In the genomic region with DNA sequence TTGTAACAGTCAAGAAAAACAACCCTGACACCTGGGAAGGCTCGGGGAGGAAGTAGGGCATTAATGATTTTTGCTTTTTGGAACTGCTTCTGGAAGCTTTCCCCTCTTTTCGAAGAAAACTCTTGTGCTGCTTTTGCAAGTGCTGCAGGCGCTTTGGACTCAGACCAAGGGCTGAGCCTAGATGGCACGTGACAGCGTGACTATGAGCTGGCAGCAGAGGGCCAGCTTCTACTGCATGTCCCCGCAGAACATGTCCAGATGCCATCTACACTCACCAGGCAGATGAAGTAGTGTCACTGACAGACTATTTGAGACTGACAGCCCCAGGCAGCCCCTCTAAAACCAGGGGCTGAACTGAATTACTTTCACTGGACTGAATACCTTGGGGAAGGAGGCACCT, we compare ENCODE assay signal across 10 cellular contexts. TPM values are rescaled to one million over a fixed set of nuclear protein-coding genes. Genes with fewer than 3 reads are reported as not detected.
A peak's percentile ranks its signal among the peaks of the same experiment; 100 is the strongest.
DNase-seq lines count a peak whose midpoint lies in the region; ATAC-seq and TF ChIP-seq lines count a peak whose summit lies in the region.
"Had no signal": no experiment of that assay in that cellular context is flagged by ENCODE, and none has a peak within 500 bp of the region (broad histone marks: within the 10 kb centered on the region; RNA-seq: fewer than 3 reads in every experiment).

No MANE protein-coding gene starts in this region.

- H3K4me1 Mint-ChIP-seq in activated T-helper 1 cell treated with anti-CD3 and anti-CD28 coated beads, Interleukin-12 subunit alpha, Interleukin-12 subunit beta, Interleukin-2, Interleukin-4 antibody, amounts not matched to agents 30 ng/mL and 10 ng/mL and 1 ng/mL, durations not matched to agents 14 hours and 24 hours and 36 hours (ENCODE audit: low read depth), result no peaks in the 10 kb centered on the region

- H3K27ac ChIP-seq in VCaP (peak overlapping the region; percentile 68), stomach (no peak overlapping the region)

- DNase-seq in GM04503 (ENCODE audit: low read depth), result peak; percentile 22
- DNase-seq in left ventricle myocardium superior, result peak; percentile 44
- DNase-seq in stomach, result peak; percentile 42
- DNase-seq in NCI-H187 (lab: John Stamatoyannopoulos, UW), result no peak
- no peak for DNase-seq in NCI-H82 treated with DMSO at 0.1 percent for 48 hours (lab: John Stamatoyannopoulos, UW; ENCODE audit: unreplicated experiment)
- no peak for DNase-seq in activated T-helper 1 cell treated with anti-CD3 and anti-CD28 coated beads, Interleukin-12 subunit alpha, Interleukin-12 subunit beta, Interleukin-2, Interleukin-4 antibody, amounts not matched to agents 30 ng/mL and 10 ng/mL and 1 ng/mL, durations not matched to agents 14 hours and 24 hours and 36 hours (ENCODE audit: low spot score)
- DNase-seq: DMS79; effector memory CD4-positive, alpha-beta T cell; NCI-H1694 treated with DMSO at 0.1 percent for 48 hours had no signal

- H3K36me3 ChIP-seq in stomach, result no peaks in the 10 kb centered on the region

- H3K27ac Mint-ChIP-seq in activated T-helper 1 cell treated with anti-CD3 and anti-CD28 coated beads, Interleukin-12 subunit alpha, Interleukin-12 subunit beta, Interleukin-2, Interleukin-4 antibody, amounts not matched to agents 30 ng/mL and 10 ng/mL and 1 ng/mL, durations not matched to agents 14 hours and 24 hours and 36 hours, result no peak overlapping the region

- 25 to 50% (median 30%) methylated on average over 5 to 6 of the region's 6 CpGs for WGBS in stomach, 5 donors

- H3K9me3 ChIP-seq in stomach, result no peaks in the 10 kb centered on the region

- H3K4me3 Mint-ChIP-seq in activated T-helper 1 cell treated with anti-CD3 and anti-CD28 coated beads, Interleukin-12 subunit alpha, Interleukin-12 subunit beta, Interleukin-2, Interleukin-4 antibody, amounts not matched to agents 30 ng/mL and 10 ng/mL and 1 ng/mL, durations not matched to agents 14 hours and 24 hours and 36 hours, result no peak overlapping the region

- intact Hi-C loops in left ventricle myocardium superior (cut with micrococcal nuclease), result no loop called here
- intact Hi-C loops in stomach (cut with DNase I; ENCODE audit: low total_unique reads), result no loop called here
- intact Hi-C loops in activated T-helper 1 cell treated with anti-CD3 and anti-CD28 coated beads, Interleukin-12 subunit alpha, Interleukin-12 subunit beta, Interleukin-2, Interleukin-4 antibody, amounts not matched to agents 30 ng/mL and 10 ng/mL and 1 ng/mL, durations not matched to agents 14 hours and 24 hours and 36 hours (cut with micrococcal nuclease), result no loop called here

- H3K27me3 Mint-ChIP-seq in activated T-helper 1 cell treated with anti-CD3 and anti-CD28 coated beads, Interleukin-12 subunit alpha, Interleukin-12 subunit beta, Interleukin-2, Interleukin-4 antibody, amounts not matched to agents 30 ng/mL and 10 ng/mL and 1 ng/mL, durations not matched to agents 14 hours and 24 hours and 36 hours (ENCODE audit: insufficient read depth), result peaks cover 7% of the 10 kb centered on the region

- no peak for TF ChIP-seq POLR2A in stomach (IDR thresholded peaks at IDR 0.05)

- TF ChIP-seq CTCF in VCaP (conservative IDR thresholded peaks at IDR 0.05) (no peak), stomach (IDR thresholded peaks at IDR 0.05) (no peak)

- no peaks in the 10 kb centered on the region for H3K9me3 Mint-ChIP-seq in activated T-helper 1 cell treated with anti-CD3 and anti-CD28 coated beads, Interleukin-12 subunit alpha, Interleukin-12 subunit beta, Interleukin-2, Interleukin-4 antibody, amounts not matched to agents 30 ng/mL and 10 ng/mL and 1 ng/mL, durations not matched to agents 14 hours and 24 hours and 36 hours

- ATAC-seq in left ventricle myocardium superior, result peak; percentile 70

- H3K4me1 ChIP-seq in stomach, result peaks cover 0 to 3% (median 0%) of the 10 kb centered on the region in 4 donors

- no peak for TF ChIP-seq EP300 in stomach (IDR thresholded peaks at IDR 0.05)

- peaks cover 0 to 21% (median 14%) of the 10 kb centered on the region in 3 donors for H3K27me3 ChIP-seq in stomach

- H3K4me3 ChIP-seq in stomach, result no peak overlapping the region

- H3K36me3 Mint-ChIP-seq in activated T-helper 1 cell treated with anti-CD3 and anti-CD28 coated beads, Interleukin-12 subunit alpha, Interleukin-12 subunit beta, Interleukin-2, Interleukin-4 antibody, amounts not matched to agents 30 ng/mL and 10 ng/mL and 1 ng/mL, durations not matched to agents 14 hours and 24 hours and 36 hours (ENCODE audit: low read depth), result no peaks in the 10 kb centered on the region

RNA-seq across cellular contexts. Expression of a gene that starts 6.2 kb away (rescaled TPM):
- not detected for total RNA-seq in left ventricle myocardium superior
- under 1 TPM in 1 of 5 donors, not detected in 4; 0.37 TPM for total RNA-seq in stomach
- under 1 TPM in 1 of 3 donors, not detected in 2; 0.25 TPM for polyA plus RNA-seq in stomach
- total RNA-seq in activated T-helper 1 cell treated with anti-CD3 and anti-CD28 coated beads, Interleukin-12 subunit alpha, Interleukin-12 subunit beta, Interleukin-2, Interleukin-4 antibody, amounts not matched to agents 30 ng/mL and 10 ng/mL and 1 ng/mL, durations not matched to agents 14 hours and 24 hours and 36 hours, result not detected in 2 replicates

RNA-seq across cellular contexts. Expression of a gene that starts 56.0 kb away (rescaled TPM):
- not detected for total RNA-seq in left ventricle myocardium superior
- total RNA-seq in stomach, result not detected
- not detected for polyA plus RNA-seq in stomach
- not detected in 2 replicates for total RNA-seq in activated T-helper 1 cell treated with anti-CD3 and anti-CD28 coated beads, Interleukin-12 subunit alpha, Interleukin-12 subunit beta, Interleukin-2, Interleukin-4 antibody, amounts not matched to agents 30 ng/mL and 10 ng/mL and 1 ng/mL, durations not matched to agents 14 hours and 24 hours and 36 hours

Comparison
In these comparisons a context has a peak if more than half of its experiments do, and no peak if none do; other contexts are left out.
1. DNase-seq: peak in GM04503 (single experiment), left ventricle myocardium superior (single experiment) and stomach (single experiment); none in NCI-H187 (0 of 2), NCI-H82 treated with DMSO at 0.1 percent for 48 hours (single experiment) and activated T-helper 1 cell treated with anti-CD3 and anti-CD28 coated beads, Interleukin-12 subunit alpha, Interleukin-12 subunit beta, Interleukin-2, Interleukin-4 antibody, amounts not matched to agents 30 ng/mL and 10 ng/mL and 1 ng/mL, durations not matched to agents 14 hours and 24 hours and 36 hours (single experiment).